ENCODE assay signal across 1 cellular context in genomic region chr6:25975909-25976560, GRCh38.
TF ChIP-seq lines count a peak whose summit lies in the region.

No MANE protein-coding gene starts in this region.

TF ChIP-seq in GM12878, 131 proteins besides CTCF, POLR2A, EP300 and RAD21:
- no peak for TF ChIP-seq REST (IDR thresholded peaks at IDR 0.05; ENCODE audit: low read depth, low read length)
- TF ChIP-seq PAX5 (IDR thresholded peaks at IDR 0.05; ENCODE audit: borderline replicate concordance, low read depth, low read length), result no peak
- TF ChIP-seq CHD4 (IDR thresholded peaks at IDR 0.05), result no peak
- no peak for TF ChIP-seq CHD2 (IDR thresholded peaks at IDR 0.05; ENCODE audit: borderline replicate concordance, low read depth, low read length)
- no peak for TF ChIP-seq TBL1XR1 (IDR thresholded peaks at IDR 0.05; ENCODE audit: low read depth, low read length)
- TF ChIP-seq NKRF (conservative IDR thresholded peaks at IDR 0.05), result no peak
- TF ChIP-seq PBX3 (IDR thresholded peaks at IDR 0.05; ENCODE audit: insufficient replicate concordance, low read depth, low read length), result no peak
- TF ChIP-seq ATF7 (IDR thresholded peaks at IDR 0.05; ENCODE audit: low read depth), result no peak
- TF ChIP-seq IKZF2 (IDR thresholded peaks at IDR 0.05), result no peak
- TF ChIP-seq IRF3 (IDR thresholded peaks at IDR 0.05), result no peak
- no peak for TF ChIP-seq ZBTB4 (CRISPR knock-in tag; IDR thresholded peaks at IDR 0.05)
- no peak for TF ChIP-seq GATAD2B (conservative IDR thresholded peaks at IDR 0.05; ENCODE audit: low read depth)
- no peak for TF ChIP-seq MXI1 (IDR thresholded peaks at IDR 0.05; ENCODE audit: low read depth, low read length)
